7 cellular contexts compared by ENCODE assay signal in genomic region chr1:10692401-10693021, GRCh38.
DNase-seq lines count a peak whose midpoint lies in the region; ATAC-seq and TF ChIP-seq lines count a peak whose summit lies in the region.

No MANE protein-coding gene starts in this region.

- H3K4me3 Mint-ChIP-seq in immature natural killer cell = peak overlapping the region; percentile 84 to 97 (median 94)

- peaks cover 2 to 18% (median 9%) of the 10 kb centered on the region in 3 donors for H3K27me3 Mint-ChIP-seq in immature natural killer cell (ENCODE audit: low read depth in 3 of 3)

- H3K36me3 ChIP-seq in OCI-LY3 (replicated peaks; ENCODE audit: low read depth, low read length) = no peaks in the 10 kb centered on the region

- peaks cover 21% of the 10 kb centered on the region for H3K4me1 ChIP-seq in OCI-LY3 (ENCODE audit: low read length)

- no peaks in the 10 kb centered on the region for H3K27me3 ChIP-seq in OCI-LY3 (ENCODE audit: low read depth, low read length)

- peak overlapping the region; percentile 77 to 96 (median 94) for H3K27ac Mint-ChIP-seq in immature natural killer cell

- ATAC-seq in GM19463 (IDR thresholded peaks at IDR 0.05; ENCODE audit: unreplicated experiment) (peak; percentile 39), GM18519 (IDR thresholded peaks at IDR 0.05; ENCODE audit: low FRiP score, unreplicated experiment) (no peak)

- H3K36me3 Mint-ChIP-seq in immature natural killer cell = no peaks in the 10 kb centered on the region

- peak overlapping the region; percentile 60; the same call in 1 of the 2 replicates for H3K27ac ChIP-seq in OCI-LY3 (ENCODE audit: low read length)

- no peaks in the 10 kb centered on the region for H3K9me3 ChIP-seq in OCI-LY3 (ENCODE audit: insufficient read depth, low read length)

- peaks cover 26 to 37% of the 10 kb centered on the region in 2 donors for H3K4me1 Mint-ChIP-seq in immature natural killer cell

- peak overlapping the region; percentile 65; the same call in 1 of the 2 replicates for H3K9ac ChIP-seq in OCI-LY3 (ENCODE audit: low read length)

- H3K79me2 ChIP-seq in OCI-LY3 (ENCODE audit: low read length) = peaks cover 6% of the 10 kb centered on the region; the same call in 1 of the 2 replicates

- peak overlapping the region; percentile 79 for H3K4me2 ChIP-seq in OCI-LY3 (ENCODE audit: low read length)

- H4K20me1 ChIP-seq in OCI-LY3 (ENCODE audit: insufficient read depth, low read length) = no peaks in the 10 kb centered on the region

- H3K9me3 Mint-ChIP-seq in immature natural killer cell = no peaks in the 10 kb centered on the region

- no peak overlapping the region for H2AFZ ChIP-seq in OCI-LY3 (ENCODE audit: low read depth, low read length)

- DNase-seq in activated T-helper 1 cell treated with anti-CD3 and anti-CD28 coated beads, Interleukin-2, amount 50 U/mL, for 16 hours (ENCODE audit: low read depth in 1 of 2, low spot score in 1 of 2) = peak; percentile 14 to 39
- DNase-seq in immature natural killer cell (peak; percentile 54 to 62 (median 61)), NCI-H446 (lab: John Stamatoyannopoulos, UW) (no peak)
- peak; percentile 30 to 56 (median 49) for DNase-seq in stimulated activated CD4-positive, alpha-beta T cell treated with anti-CD3 and anti-CD28 coated beads, TNF-alpha, amount 100 ng/mL, for 4 hours (ENCODE audit: low read depth in 3 of 3)

- H3K4me3 ChIP-seq in OCI-LY3 (ENCODE audit: low read length) = peak overlapping the region; percentile 82

- TF ChIP-seq CTCF in OCI-LY3 (IDR thresholded peaks at IDR 0.05; ENCODE audit: low read depth, low read length) = peak; percentile 54

Comparison
In these comparisons a context has a peak if more than half of its experiments do, and no peak if none do; other contexts are left out.
1. DNase-seq: peak in activated T-helper 1 cell treated with anti-CD3 and anti-CD28 coated beads, Interleukin-2, amount 50 U/mL, for 16 hours (2 of 2), immature natural killer cell (3 of 3) and stimulated activated CD4-positive, alpha-beta T cell treated with anti-CD3 and anti-CD28 coated beads, TNF-alpha, amount 100 ng/mL, for 4 hours (3 of 3); none in NCI-H446 (0 of 2).